In genomic region chr11:100774859-100775258, GRCh38 we compare ENCODE assay signal across 24 cellular contexts.
A peak's percentile ranks its signal among the peaks of the same experiment; 100 is the strongest.
DNase-seq lines count a peak whose midpoint lies in the region; ATAC-seq and TF ChIP-seq lines count a peak whose summit lies in the region.
"Had no signal": no experiment of that assay in that cellular context is flagged by ENCODE, and none has a peak within 500 bp of the region (broad histone marks: within the 10 kb centered on the region; RNA-seq: fewer than 3 reads in every experiment).

No MANE protein-coding gene starts in this region.

- ATAC-seq in HG02759 (IDR thresholded peaks at IDR 0.05; ENCODE audit: unreplicated experiment), result no peak
- ATAC-seq: body of pancreas, GM12878, left cardiac atrium, pancreas, Right ventricle myocardium inferior had no signal

- H3K4me3 ChIP-seq in HUES64 (ENCODE audit: low read length) (no peak overlapping the region), astrocyte of the cerebellum (ENCODE audit: low read depth, low read length) (no peak overlapping the region), liver (ENCODE audit: low read depth in 1 of 3, low read length in 3 of 3) (no peak overlapping the region), thymus (ENCODE audit: low read length) (no peak overlapping the region)
- H3K4me3 ChIP-seq: body of pancreas, GM12878, MG63, pancreas, skin epidermis had no signal

- H3K27ac ChIP-seq in HUES64 (ENCODE audit: low read depth, low read length) (peak overlapping the region; percentile 45; the same call in 1 of the 2 replicates), liver (ENCODE audit: low read depth in 1 of 2, low read length in 2 of 2) (no peak overlapping the region), thymus (ENCODE audit: low read depth) (peak overlapping the region; percentile 49)
- H3K27ac ChIP-seq: VCaP had no signal

- TF ChIP-seq RAD21 in liver (IDR thresholded peaks at IDR 0.05), result no peak

- 89% methylated on average over 3 of the region's 3 CpGs for WGBS in HUES64
- WGBS in liver, result 50% methylated on average over 3 of the region's 3 CpGs
- WGBS in thymus, result 95% methylated on average over 3 of the region's 3 CpGs

- in situ Hi-C loops in astrocyte of the cerebellum (cut with HindIII; ENCODE audit: low sequenced_read_pairs), result no loop called here

- H3K27me3 ChIP-seq in HUES64 (ENCODE audit: insufficient read depth, low read length) (no peaks in the 10 kb centered on the region), liver (ENCODE audit: control insufficient read depth in 4 of 4, insufficient read depth in 4 of 4, low read length in 3 of 4) (no peaks in the 10 kb centered on the region), thymus (ENCODE audit: control insufficient read depth, insufficient read depth) (no peaks in the 10 kb centered on the region)
- H3K27me3 ChIP-seq: body of pancreas, MG63, pancreas had no signal

- no peaks in the 10 kb centered on the region for H3K9me3 ChIP-seq in HUES64 (ENCODE audit: insufficient read depth, low read depth, low read length)
- no peaks in the 10 kb centered on the region for H3K9me3 ChIP-seq in liver (ENCODE audit: control insufficient read depth in 4 of 4, low read length in 3 of 4)
- H3K9me3 ChIP-seq in thymus (ENCODE audit: control insufficient read depth), result no peaks in the 10 kb centered on the region
- H3K9me3 ChIP-seq: body of pancreas, MG63, pancreas had no signal

- TF ChIP-seq CTCF in astrocyte of the cerebellum (IDR thresholded peaks at IDR 0.05; ENCODE audit: low read depth, low read length, missing control alignments) (no peak), liver (IDR thresholded peaks at IDR 0.05; ENCODE audit: low read depth, low read length, missing input control) (no peak)

- H3K9ac ChIP-seq in HUES64 (ENCODE audit: low read depth, low read length) (no peak overlapping the region), liver (ENCODE audit: low read depth in 1 of 2, low read length in 2 of 2) (no peak overlapping the region)

- DNase-seq in astrocyte of the cerebellum (ENCODE audit: low read depth) (peak; percentile 20), cerebellar nuclear complex (lab: John Stamatoyannopoulos, UW) (no peak)
- no peak for DNase-seq in activated CD4-positive, alpha-beta T cell treated with anti-CD3 and anti-CD28 coated beads, Interleukin-2, amount 50 U/mL, for 1 hour
- DNase-seq: activated CD4-positive, alpha-beta memory T cell treated with anti-CD3 and anti-CD28 coated beads, Interleukin-2, amount 10 ng/mL, durations not matched to agents 7 days and 5 days; activated naive CD4-positive, alpha-beta T cell treated with anti-CD3 and anti-CD28 coated beads for 36 hours; activated T-cell treated with anti-CD3 and anti-CD28 coated beads, Interleukin-2, amount 50 U/mL, for 1 hour; body of pancreas; DMS 273 treated with DMSO at 0.1 percent for 48 hours; GF-D8; left cardiac atrium; MG63; NCI-H187; NCI-H446; pancreas; stimulated activated CD8-positive, alpha-beta memory T cell treated with anti-CD3 and anti-CD28 coated beads, Interleukin-4, amount 100 ng/mL, for 48 hours; T-helper 1 cell had no signal

- peaks cover 13% of the 10 kb centered on the region for H3K36me3 ChIP-seq in HUES64 (ENCODE audit: insufficient read depth, low read length)
- peaks cover 0 to 6% (median 1%) of the 10 kb centered on the region in 4 donors for H3K36me3 ChIP-seq in liver (ENCODE audit: control insufficient read depth in 4 of 4, insufficient read depth in 3 of 4, low read depth in 1 of 4, low read length in 3 of 4)
- H3K36me3 ChIP-seq in thymus (ENCODE audit: control insufficient read depth, insufficient read depth), result no peaks in the 10 kb centered on the region
- H3K36me3 ChIP-seq: MG63, pancreas had no signal

- H3K4me1 ChIP-seq in HUES64 (ENCODE audit: insufficient read depth, low read length) (peaks cover 10% of the 10 kb centered on the region), liver (ENCODE audit: control insufficient read depth in 4 of 4, insufficient read depth in 4 of 4, low read length in 3 of 4) (peaks cover 5 to 23% (median 18%) of the 10 kb centered on the region in 4 donors), thymus (ENCODE audit: control insufficient read depth, insufficient read depth, low read length) (no peaks in the 10 kb centered on the region)

TF ChIP-seq in liver, 16 proteins besides CTCF, POLR2A, EP300 and RAD21:
- TF ChIP-seq REST (IDR thresholded peaks at IDR 0.05), result no peak
- TF ChIP-seq NR2F2 (IDR thresholded peaks at IDR 0.05), result no peak
- TF ChIP-seq, protein P1, sequence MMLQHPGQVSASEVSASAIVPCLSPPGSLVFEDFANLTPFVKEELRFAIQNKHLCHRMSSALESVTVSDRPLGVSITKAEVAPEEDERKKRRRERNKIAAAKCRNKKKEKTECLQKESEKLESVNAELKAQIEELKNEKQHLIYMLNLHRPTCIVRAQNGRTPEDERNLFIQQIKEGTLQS (IDR thresholded peaks at IDR 0.05), result no peak
- no peak for TF ChIP-seq HNF4G (IDR thresholded peaks at IDR 0.05)
- TF ChIP-seq HNF4A (conservative IDR thresholded peaks at IDR 0.05), result peak; percentile 31 to 43
- TF ChIP-seq ZBTB33 (IDR thresholded peaks at IDR 0.05), result no peak
- TF ChIP-seq YY1 (IDR thresholded peaks at IDR 0.05), result no peak
- no peak for TF ChIP-seq FOXA2 (IDR thresholded peaks at IDR 0.05)
- peak; percentile 45 to 59 for TF ChIP-seq RXRA (IDR thresholded peaks at IDR 0.05)
- TF ChIP-seq SP1 (IDR thresholded peaks at IDR 0.05), result peak; percentile 30

Comparison
In these comparisons a context has a peak if more than half of its experiments do, and no peak if none do; other contexts are left out.
1. H3K27ac ChIP-seq: peak in HUES64 (single experiment) and thymus (single experiment); none in liver (0 of 2).